ENCODE assay signal across 1 cellular context in the genomic region with DNA sequence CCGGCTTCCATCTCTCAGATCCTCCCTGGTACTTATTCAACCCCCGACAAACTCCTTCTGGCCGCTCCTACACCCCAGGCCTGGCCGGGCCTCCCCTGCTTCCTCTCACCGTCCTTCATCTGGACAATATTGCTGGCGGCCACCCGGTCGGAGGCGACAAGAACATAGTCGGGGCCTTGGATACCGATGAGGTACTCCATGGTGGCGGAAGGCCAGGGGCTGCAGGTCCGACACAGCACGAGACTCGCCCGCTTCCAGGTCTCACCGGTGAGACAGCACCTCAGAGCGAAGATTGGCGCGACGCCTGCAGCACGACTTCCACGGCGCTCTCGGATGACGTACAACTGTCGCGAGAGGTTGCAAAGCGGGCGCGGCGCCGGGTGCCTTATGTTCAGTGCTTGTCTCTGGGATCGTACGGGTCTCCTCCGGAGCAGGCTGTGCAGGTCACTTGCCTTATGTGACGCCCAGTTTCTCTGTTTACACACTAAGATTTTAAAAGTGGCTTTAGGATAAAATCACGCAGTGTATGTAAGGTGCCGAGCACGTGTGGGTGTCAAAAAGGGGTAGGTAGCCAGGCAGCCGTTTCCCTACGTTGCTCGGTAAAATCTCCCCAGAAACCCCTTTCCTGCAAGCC.
TF ChIP-seq lines count a peak whose summit lies in the region.

A gene (minus strand): TSS at position 294 of the 634 bp plus-strand sequence. CDS start 94 bp downstream, at position 200.

TF ChIP-seq in HepG2, 621 proteins besides CTCF, POLR2A, EP300 and RAD21 (continued from another document and continues in another):
- TF ChIP-seq, protein P1, sequence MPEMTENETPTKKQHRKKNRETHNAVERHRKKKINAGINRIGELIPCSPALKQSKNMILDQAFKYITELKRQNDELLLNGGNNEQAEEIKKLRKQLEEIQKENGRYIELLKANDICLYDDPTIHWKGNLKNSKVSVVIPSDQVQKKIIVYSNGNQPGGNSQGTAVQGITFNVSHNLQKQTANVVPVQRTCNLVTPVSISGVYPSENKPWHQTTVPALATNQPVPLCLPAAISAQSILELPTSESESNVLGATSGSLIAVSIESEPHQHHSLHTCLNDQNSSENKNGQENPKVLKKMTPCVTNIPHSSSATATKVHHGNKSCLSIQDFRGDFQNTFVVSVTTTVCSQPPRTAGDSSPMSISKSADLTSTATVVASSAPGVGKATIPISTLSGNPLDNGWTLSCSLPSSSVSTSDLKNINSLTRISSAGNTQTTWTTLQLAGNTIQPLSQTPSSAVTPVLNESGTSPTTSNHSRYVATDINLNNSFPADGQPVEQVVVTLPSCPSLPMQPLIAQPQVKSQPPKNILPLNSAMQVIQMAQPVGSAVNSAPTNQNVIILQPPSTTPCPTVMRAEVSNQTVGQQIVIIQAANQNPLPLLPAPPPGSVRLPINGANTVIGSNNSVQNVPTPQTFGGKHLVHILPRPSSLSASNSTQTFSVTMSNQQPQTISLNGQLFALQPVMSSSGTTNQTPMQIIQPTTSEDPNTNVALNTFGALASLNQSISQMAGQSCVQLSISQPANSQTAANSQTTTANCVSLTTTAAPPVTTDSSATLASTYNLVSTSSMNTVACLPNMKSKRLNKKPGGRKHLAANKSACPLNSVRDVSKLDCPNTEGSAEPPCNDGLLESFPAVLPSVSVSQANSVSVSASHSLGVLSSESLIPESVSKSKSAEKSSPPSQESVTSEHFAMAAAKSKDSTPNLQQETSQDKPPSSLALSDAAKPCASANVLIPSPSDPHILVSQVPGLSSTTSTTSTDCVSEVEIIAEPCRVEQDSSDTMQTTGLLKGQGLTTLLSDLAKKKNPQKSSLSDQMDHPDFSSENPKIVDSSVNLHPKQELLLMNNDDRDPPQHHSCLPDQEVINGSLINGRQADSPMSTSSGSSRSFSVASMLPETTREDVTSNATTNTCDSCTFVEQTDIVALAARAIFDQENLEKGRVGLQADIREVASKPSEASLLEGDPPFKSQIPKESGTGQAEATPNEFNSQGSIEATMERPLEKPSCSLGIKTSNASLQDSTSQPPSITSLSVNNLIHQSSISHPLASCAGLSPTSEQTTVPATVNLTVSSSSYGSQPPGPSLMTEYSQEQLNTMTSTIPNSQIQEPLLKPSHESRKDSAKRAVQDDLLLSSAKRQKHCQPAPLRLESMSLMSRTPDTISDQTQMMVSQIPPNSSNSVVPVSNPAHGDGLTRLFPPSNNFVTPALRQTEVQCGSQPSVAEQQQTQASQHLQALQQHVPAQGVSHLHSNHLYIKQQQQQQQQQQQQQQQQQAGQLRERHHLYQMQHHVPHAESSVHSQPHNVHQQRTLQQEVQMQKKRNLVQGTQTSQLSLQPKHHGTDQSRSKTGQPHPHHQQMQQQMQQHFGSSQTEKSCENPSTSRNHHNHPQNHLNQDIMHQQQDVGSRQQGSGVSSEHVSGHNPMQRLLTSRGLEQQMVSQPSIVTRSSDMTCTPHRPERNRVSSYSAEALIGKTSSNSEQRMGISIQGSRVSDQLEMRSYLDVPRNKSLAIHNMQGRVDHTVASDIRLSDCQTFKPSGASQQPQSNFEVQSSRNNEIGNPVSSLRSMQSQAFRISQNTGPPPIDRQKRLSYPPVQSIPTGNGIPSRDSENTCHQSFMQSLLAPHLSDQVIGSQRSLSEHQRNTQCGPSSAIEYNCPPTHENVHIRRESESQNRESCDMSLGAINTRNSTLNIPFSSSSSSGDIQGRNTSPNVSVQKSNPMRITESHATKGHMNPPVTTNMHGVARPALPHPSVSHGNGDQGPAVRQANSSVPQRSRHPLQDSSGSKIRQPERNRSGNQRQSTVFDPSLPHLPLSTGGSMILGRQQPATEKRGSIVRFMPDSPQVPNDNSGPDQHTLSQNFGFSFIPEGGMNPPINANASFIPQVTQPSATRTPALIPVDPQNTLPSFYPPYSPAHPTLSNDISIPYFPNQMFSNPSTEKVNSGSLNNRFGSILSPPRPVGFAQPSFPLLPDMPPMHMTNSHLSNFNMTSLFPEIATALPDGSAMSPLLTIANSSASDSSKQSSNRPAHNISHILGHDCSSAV (CRISPR knock-in tag; IDR thresholded peaks at IDR 0.05; ENCODE audit: borderline replicate concordance), result no peak
- TF ChIP-seq ZNF598 (CRISPR knock-in tag; IDR thresholded peaks at IDR 0.05; ENCODE audit: borderline replicate concordance), result no peak
- no peak for TF ChIP-seq NBN (conservative IDR thresholded peaks at IDR 0.05)
- TF ChIP-seq ZNF761 (CRISPR knock-in tag; conservative IDR thresholded peaks at IDR 0.05), result 0 out of 2 replicates have a peak, but pooled peaks have one; percentile 29
- peak; percentile 62; the same call in 1 of the 2 replicates for TF ChIP-seq ZKSCAN8 (CRISPR knock-in tag; IDR thresholded peaks at IDR 0.05; ENCODE audit: borderline replicate concordance)
- no peak for TF ChIP-seq ZNF724P (CRISPR knock-in tag; IDR thresholded peaks at IDR 0.05; ENCODE audit: borderline replicate concordance)
- peak; percentile 96 for TF ChIP-seq HOXA3 (CRISPR knock-in tag; IDR thresholded peaks at IDR 0.05)
- TF ChIP-seq, protein P2, sequence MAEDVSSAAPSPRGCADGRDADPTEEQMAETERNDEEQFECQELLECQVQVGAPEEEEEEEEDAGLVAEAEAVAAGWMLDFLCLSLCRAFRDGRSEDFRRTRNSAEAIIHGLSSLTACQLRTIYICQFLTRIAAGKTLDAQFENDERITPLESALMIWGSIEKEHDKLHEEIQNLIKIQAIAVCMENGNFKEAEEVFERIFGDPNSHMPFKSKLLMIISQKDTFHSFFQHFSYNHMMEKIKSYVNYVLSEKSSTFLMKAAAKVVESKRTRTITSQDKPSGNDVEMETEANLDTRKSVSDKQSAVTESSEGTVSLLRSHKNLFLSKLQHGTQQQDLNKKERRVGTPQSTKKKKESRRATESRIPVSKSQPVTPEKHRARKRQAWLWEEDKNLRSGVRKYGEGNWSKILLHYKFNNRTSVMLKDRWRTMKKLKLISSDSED (CRISPR knock-in tag; IDR thresholded peaks at IDR 0.05), result no peak
- no peak for TF ChIP-seq DPF2 (CRISPR knock-in tag; IDR thresholded peaks at IDR 0.05; ENCODE audit: borderline replicate concordance, low read depth)
- TF ChIP-seq, protein P3, sequence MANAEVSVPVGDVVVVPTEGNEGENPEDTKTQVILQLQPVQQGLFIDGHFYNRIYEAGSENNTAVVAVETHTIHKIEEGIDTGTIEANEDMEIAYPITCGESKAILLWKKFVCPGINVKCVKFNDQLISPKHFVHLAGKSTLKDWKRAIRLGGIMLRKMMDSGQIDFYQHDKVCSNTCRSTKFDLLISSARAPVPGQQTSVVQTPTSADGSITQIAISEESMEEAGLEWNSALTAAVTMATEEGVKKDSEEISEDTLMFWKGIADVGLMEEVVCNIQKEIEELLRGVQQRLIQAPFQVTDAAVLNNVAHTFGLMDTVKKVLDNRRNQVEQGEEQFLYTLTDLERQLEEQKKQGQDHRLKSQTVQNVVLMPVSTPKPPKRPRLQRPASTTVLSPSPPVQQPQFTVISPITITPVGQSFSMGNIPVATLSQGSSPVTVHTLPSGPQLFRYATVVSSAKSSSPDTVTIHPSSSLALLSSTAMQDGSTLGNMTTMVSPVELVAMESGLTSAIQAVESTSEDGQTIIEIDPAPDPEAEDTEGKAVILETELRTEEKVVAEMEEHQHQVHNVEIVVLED (CRISPR knock-in tag; IDR thresholded peaks at IDR 0.05; ENCODE audit: borderline replicate concordance), result peak; percentile 69; the same call in 1 of the 2 replicates
- no peak for TF ChIP-seq NFE2 (CRISPR knock-in tag; IDR thresholded peaks at IDR 0.05)
- TF ChIP-seq ZNF260 (CRISPR knock-in tag; IDR thresholded peaks at IDR 0.05; ENCODE audit: borderline replicate concordance, low read depth), result no peak
- no peak for TF ChIP-seq FOXC1 (CRISPR knock-in tag; IDR thresholded peaks at IDR 0.05; ENCODE audit: borderline replicate concordance)
- TF ChIP-seq RNF2 (conservative IDR thresholded peaks at IDR 0.05; ENCODE audit: low read depth), result peak; percentile 39; the same call in 1 of the 2 replicates
- TF ChIP-seq SALL1 (CRISPR knock-in tag; IDR thresholded peaks at IDR 0.05), result peak; percentile 76
- TF ChIP-seq NFIB (CRISPR knock-in tag; IDR thresholded peaks at IDR 0.05; ENCODE audit: borderline replicate concordance), result no peak
- peak; percentile 90 for TF ChIP-seq TGIF2 (CRISPR knock-in tag; IDR thresholded peaks at IDR 0.05)
- TF ChIP-seq, protein P4, sequence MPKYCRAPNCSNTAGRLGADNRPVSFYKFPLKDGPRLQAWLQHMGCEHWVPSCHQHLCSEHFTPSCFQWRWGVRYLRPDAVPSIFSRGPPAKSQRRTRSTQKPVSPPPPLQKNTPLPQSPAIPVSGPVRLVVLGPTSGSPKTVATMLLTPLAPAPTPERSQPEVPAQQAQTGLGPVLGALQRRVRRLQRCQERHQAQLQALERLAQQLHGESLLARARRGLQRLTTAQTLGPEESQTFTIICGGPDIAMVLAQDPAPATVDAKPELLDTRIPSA (CRISPR knock-in tag; IDR thresholded peaks at IDR 0.05; ENCODE audit: borderline replicate concordance), result no peak
- TF ChIP-seq ZNF143 (CRISPR knock-in tag; IDR thresholded peaks at IDR 0.05), result peak; percentile 43; the same call in 1 of the 2 replicates
- TF ChIP-seq, protein P5, sequence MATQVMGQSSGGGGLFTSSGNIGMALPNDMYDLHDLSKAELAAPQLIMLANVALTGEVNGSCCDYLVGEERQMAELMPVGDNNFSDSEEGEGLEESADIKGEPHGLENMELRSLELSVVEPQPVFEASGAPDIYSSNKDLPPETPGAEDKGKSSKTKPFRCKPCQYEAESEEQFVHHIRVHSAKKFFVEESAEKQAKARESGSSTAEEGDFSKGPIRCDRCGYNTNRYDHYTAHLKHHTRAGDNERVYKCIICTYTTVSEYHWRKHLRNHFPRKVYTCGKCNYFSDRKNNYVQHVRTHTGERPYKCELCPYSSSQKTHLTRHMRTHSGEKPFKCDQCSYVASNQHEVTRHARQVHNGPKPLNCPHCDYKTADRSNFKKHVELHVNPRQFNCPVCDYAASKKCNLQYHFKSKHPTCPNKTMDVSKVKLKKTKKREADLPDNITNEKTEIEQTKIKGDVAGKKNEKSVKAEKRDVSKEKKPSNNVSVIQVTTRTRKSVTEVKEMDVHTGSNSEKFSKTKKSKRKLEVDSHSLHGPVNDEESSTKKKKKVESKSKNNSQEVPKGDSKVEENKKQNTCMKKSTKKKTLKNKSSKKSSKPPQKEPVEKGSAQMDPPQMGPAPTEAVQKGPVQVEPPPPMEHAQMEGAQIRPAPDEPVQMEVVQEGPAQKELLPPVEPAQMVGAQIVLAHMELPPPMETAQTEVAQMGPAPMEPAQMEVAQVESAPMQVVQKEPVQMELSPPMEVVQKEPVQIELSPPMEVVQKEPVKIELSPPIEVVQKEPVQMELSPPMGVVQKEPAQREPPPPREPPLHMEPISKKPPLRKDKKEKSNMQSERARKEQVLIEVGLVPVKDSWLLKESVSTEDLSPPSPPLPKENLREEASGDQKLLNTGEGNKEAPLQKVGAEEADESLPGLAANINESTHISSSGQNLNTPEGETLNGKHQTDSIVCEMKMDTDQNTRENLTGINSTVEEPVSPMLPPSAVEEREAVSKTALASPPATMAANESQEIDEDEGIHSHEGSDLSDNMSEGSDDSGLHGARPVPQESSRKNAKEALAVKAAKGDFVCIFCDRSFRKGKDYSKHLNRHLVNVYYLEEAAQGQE (IDR thresholded peaks at IDR 0.05; ENCODE audit: borderline replicate concordance in 1 of 2, low read depth in 1 of 2, low read length in 2 of 2), result 0 out of 4 replicates have a peak, but pooled peaks of 1 of the 2 experiments have one; percentile 45
- TF ChIP-seq ZNF891 (CRISPR knock-in tag; IDR thresholded peaks at IDR 0.05), result peak; percentile 21; the same call in 1 of the 2 replicates
- TF ChIP-seq, protein P6, sequence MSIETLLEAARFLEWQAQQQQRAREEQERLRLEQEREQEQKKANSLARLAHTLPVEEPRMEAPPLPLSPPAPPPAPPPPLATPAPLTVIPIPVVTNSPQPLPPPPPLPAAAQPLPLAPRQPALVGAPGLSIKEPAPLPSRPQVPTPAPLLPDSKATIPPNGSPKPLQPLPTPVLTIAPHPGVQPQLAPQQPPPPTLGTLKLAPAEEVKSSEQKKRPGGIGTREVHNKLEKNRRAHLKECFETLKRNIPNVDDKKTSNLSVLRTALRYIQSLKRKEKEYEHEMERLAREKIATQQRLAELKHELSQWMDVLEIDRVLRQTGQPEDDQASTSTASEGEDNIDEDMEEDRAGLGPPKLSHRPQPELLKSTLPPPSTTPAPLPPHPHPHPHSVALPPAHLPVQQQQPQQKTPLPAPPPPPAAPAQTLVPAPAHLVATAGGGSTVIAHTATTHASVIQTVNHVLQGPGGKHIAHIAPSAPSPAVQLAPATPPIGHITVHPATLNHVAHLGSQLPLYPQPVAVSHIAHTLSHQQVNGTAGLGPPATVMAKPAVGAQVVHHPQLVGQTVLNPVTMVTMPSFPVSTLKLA (IDR thresholded peaks at IDR 0.05), result peak; percentile 38; the same call in 1 of the 2 replicates
- TF ChIP-seq FOSL2 (CRISPR knock-in tag; IDR thresholded peaks at IDR 0.05), result peak; percentile 53
- TF ChIP-seq ZNF776 (CRISPR knock-in tag; IDR thresholded peaks at IDR 0.05), result no peak
- TF ChIP-seq YY1 (IDR thresholded peaks at IDR 0.05; ENCODE audit: insufficient read depth, insufficient replicate concordance, low read depth, low read length), result peak; percentile 49
- TF ChIP-seq, protein P7, sequence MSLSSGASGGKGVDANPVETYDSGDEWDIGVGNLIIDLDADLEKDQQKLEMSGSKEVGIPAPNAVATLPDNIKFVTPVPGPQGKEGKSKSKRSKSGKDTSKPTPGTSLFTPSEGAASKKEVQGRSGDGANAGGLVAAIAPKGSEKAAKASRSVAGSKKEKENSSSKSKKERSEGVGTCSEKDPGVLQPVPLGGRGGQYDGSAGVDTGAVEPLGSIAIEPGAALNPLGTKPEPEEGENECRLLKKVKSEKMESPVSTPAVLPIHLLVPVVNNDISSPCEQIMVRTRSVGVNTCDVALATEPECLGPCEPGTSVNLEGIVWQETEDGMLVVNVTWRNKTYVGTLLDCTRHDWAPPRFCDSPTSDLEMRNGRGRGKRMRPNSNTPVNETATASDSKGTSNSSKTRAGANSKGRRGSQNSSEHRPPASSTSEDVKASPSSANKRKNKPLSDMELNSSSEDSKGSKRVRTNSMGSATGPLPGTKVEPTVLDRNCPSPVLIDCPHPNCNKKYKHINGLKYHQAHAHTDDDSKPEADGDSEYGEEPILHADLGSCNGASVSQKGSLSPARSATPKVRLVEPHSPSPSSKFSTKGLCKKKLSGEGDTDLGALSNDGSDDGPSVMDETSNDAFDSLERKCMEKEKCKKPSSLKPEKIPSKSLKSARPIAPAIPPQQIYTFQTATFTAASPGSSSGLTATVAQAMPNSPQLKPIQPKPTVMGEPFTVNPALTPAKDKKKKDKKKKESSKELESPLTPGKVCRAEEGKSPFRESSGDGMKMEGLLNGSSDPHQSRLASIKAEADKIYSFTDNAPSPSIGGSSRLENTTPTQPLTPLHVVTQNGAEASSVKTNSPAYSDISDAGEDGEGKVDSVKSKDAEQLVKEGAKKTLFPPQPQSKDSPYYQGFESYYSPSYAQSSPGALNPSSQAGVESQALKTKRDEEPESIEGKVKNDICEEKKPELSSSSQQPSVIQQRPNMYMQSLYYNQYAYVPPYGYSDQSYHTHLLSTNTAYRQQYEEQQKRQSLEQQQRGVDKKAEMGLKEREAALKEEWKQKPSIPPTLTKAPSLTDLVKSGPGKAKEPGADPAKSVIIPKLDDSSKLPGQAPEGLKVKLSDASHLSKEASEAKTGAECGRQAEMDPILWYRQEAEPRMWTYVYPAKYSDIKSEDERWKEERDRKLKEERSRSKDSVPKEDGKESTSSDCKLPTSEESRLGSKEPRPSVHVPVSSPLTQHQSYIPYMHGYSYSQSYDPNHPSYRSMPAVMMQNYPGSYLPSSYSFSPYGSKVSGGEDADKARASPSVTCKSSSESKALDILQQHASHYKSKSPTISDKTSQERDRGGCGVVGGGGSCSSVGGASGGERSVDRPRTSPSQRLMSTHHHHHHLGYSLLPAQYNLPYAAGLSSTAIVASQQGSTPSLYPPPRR (CRISPR knock-in tag; IDR thresholded peaks at IDR 0.05; ENCODE audit: borderline replicate concordance), result peak; percentile 46; the same call in 1 of the 2 replicates
- TF ChIP-seq XBP1 (CRISPR knock-in tag; IDR thresholded peaks at IDR 0.05), result 0 out of 2 replicates have a peak, but pooled peaks have one; percentile 30
- 0 out of 2 replicates have a peak, but pooled peaks have one; percentile 23 for TF ChIP-seq HNF4A (CRISPR knock-in tag; IDR thresholded peaks at IDR 0.05)
